Comparison of ENCODE assay signal across 1 cellular context in the genomic region with DNA sequence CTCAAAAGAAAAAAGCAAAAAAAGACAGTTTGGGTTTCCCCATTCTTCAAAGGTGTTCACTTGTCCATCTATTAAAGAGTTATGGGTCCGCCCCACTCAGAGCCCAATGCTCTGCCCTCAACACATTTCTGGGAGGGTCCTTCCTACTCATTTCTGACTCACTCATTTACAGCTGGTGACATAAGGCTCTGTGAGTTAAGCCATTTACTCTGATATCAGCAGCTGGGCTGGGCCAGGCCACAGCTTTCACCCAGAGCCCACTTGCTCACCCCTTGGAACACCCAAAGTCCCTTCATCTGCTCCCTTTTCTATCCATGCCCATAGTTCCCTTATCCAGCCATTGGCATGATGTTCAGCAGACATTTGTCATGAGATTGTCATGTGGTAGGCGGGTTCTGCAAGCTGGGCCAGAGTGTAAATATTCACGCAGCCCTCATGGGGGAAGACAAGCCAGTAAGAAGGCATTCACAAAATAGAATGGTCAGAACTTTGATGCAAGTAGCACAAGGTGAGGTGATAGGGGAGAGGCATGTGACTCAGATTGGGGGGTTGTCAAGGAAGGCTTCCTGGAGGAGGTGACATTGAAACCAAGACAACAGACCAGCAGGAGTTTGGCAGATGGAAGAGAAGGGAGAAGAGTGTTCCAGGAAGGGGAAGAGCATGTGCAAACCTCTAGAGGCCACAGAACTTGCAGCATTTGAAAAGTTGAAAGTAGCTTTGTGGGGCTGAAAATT.
TF ChIP-seq lines count a peak whose summit lies in the region.

No MANE protein-coding gene starts in this region.

TF ChIP-seq in K562, 482 proteins besides CTCF, POLR2A, EP300 and RAD21 (continued from another document and continues in another):
- peak; percentile 43; the same call in 1 of the 2 replicates for TF ChIP-seq TFAP4 (CRISPR knock-in tag; IDR thresholded peaks at IDR 0.05; ENCODE audit: borderline replicate concordance)
- peak; percentile 55; the same call in 1 of the 2 replicates for TF ChIP-seq ZNF436 (CRISPR knock-in tag; IDR thresholded peaks at IDR 0.05)
- no peak; the same call in 1 of the 2 replicates for TF ChIP-seq RFX1 (IDR thresholded peaks at IDR 0.05)
- no peak for TF ChIP-seq ZSCAN29 (IDR thresholded peaks at IDR 0.05)
- TF ChIP-seq ZFP36 (IDR thresholded peaks at IDR 0.05; ENCODE audit: low read depth, low read length, partially characterized antibody), result peak; percentile 97
- TF ChIP-seq TEAD2 (tag; IDR thresholded peaks at IDR 0.05), result no peak
- no peak for TF ChIP-seq ESRRA (IDR thresholded peaks at IDR 0.05; ENCODE audit: borderline replicate concordance, low read depth)
- TF ChIP-seq, protein P1, sequence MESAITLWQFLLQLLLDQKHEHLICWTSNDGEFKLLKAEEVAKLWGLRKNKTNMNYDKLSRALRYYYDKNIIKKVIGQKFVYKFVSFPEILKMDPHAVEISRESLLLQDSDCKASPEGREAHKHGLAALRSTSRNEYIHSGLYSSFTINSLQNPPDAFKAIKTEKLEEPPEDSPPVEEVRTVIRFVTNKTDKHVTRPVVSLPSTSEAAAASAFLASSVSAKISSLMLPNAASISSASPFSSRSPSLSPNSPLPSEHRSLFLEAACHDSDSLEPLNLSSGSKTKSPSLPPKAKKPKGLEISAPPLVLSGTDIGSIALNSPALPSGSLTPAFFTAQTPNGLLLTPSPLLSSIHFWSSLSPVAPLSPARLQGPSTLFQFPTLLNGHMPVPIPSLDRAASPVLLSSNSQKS (CRISPR knock-in tag; IDR thresholded peaks at IDR 0.05), result no peak
- TF ChIP-seq NCOA2 (IDR thresholded peaks at IDR 0.05; ENCODE audit: partially characterized antibody in 2 of 2), result no peak
- TF ChIP-seq ELF1 (tag; IDR thresholded peaks at IDR 0.05), result no peak
- TF ChIP-seq KLF13 (tag; IDR thresholded peaks at IDR 0.05; ENCODE audit: borderline replicate concordance, low read depth), result no peak
- TF ChIP-seq BCOR (IDR thresholded peaks at IDR 0.05), result peak; percentile 89
- no peak for TF ChIP-seq TCF7 (IDR thresholded peaks at IDR 0.05; ENCODE audit: borderline replicate concordance)
- peak in 1 of 2 experiments; percentile 37; a peak in 1 of 4 replicates for TF ChIP-seq HDAC1 (IDR thresholded peaks at IDR 0.05)
- no peak for TF ChIP-seq ZSCAN32 (CRISPR knock-in tag; IDR thresholded peaks at IDR 0.05)
- TF ChIP-seq, protein P2, sequence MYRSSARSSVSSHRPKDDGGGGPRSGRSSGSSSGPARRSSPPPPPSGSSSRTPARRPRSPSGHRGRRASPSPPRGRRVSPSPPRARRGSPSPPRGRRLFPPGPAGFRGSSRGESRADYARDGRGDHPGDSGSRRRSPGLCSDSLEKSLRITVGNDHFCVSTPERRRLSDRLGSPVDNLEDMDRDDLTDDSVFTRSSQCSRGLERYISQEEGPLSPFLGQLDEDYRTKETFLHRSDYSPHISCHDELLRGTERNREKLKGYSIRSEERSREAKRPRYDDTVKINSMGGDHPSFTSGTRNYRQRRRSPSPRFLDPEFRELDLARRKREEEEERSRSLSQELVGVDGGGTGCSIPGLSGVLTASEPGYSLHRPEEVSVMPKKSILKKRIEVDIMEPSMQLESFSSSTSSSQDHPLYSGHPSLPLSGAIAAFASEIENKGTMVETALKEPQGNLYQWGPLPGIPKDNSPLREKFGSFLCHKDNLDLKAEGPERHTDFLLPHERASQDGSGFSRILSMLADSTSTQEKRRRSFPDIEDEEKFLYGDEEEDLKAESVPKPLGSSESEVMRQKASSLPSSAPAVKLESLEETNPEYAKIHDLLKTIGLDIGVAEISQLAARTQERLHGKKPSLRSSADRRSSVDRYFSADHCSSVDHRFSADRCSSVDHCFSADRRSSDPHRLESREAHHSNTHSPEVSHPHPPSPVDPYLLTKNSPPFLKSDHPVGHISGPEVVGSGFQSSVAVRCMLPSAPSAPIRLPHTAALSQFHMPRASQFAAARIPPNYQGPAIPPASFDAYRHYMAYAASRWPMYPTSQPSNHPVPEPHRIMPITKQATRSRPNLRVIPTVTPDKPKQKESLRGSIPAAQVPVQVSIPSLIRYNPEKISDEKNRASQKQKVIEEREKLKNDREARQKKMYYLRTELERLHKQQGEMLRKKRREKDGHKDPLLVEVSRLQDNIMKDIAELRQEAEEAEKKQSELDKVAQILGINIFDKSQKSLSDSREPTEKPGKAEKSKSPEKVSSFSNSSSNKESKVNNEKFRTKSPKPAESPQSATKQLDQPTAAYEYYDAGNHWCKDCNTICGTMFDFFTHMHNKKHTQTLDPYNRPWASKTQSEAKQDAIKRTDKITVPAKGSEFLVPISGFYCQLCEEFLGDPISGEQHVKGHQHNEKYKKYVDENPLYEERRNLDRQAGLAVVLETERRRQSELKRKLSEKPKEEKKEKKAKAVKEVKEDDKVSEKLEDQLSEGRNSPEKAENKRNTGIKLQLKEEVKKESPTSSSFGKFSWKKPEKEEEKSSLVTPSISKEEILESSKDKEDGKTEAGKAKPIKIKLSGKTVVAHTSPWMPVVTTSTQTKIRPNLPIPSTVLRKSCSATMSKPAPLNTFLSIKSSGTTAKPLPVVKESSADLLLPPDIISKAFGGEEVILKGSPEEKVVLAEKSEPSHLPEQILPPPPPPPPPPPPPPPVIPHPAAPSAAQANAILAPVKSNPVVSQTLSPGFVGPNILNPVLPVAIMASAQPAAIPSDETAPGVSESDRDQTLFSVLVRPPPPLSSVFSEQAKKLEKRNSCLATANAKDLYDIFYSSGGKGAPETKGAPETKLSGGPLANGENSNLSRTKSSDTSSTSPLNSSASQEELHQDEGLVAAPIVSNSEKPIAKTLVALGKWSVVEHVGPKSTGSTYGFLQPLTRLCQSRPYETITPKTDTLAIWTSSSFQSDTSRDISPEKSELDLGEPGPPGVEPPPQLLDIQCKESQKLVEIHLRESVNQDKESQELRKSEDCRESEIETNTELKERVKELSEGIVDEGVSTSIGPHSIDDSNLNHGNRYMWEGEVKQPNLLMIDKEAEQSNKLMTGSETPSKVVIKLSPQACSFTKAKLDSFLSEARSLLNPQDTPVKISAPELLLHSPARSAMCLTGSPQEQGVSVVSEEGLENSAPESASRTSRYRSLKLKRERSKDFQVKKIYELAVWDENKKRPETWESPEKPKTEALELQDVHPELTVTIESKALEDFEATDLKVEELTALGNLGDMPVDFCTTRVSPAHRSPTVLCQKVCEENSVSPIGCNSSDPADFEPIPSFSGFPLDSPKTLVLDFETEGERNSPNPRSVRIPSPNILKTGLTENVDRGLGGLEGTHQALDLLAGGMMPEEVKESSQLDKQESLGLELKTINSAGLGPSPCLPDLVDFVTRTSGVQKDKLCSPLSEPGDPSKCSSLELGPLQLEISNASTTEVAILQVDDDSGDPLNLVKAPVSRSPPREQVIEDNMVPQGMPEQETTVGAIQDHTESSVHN (IDR thresholded peaks at IDR 0.05; ENCODE audit: borderline replicate concordance in 1 of 2, low read depth in 1 of 2), result no peak
- no peak for TF ChIP-seq ZNF133 (CRISPR knock-in tag; IDR thresholded peaks at IDR 0.05)
- TF ChIP-seq PYGO2 (tag; IDR thresholded peaks at IDR 0.05), result no peak
- TF ChIP-seq ETV5 (CRISPR knock-in tag; IDR thresholded peaks at IDR 0.05; ENCODE audit: low read depth), result no peak
- no peak for TF ChIP-seq ZNF586 (CRISPR knock-in tag; conservative IDR thresholded peaks at IDR 0.05)
- no peak for TF ChIP-seq REST (CRISPR knock-in tag; IDR thresholded peaks at IDR 0.05; ENCODE audit: low read depth)
- TF ChIP-seq, protein P3, sequence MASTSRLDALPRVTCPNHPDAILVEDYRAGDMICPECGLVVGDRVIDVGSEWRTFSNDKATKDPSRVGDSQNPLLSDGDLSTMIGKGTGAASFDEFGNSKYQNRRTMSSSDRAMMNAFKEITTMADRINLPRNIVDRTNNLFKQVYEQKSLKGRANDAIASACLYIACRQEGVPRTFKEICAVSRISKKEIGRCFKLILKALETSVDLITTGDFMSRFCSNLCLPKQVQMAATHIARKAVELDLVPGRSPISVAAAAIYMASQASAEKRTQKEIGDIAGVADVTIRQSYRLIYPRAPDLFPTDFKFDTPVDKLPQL (IDR thresholded peaks at IDR 0.05; ENCODE audit: extremely low read depth, insufficient read length), result no peak
- no peak for TF ChIP-seq NFIX (CRISPR knock-in tag; IDR thresholded peaks at IDR 0.05; ENCODE audit: low read depth)
- TF ChIP-seq, protein P4, sequence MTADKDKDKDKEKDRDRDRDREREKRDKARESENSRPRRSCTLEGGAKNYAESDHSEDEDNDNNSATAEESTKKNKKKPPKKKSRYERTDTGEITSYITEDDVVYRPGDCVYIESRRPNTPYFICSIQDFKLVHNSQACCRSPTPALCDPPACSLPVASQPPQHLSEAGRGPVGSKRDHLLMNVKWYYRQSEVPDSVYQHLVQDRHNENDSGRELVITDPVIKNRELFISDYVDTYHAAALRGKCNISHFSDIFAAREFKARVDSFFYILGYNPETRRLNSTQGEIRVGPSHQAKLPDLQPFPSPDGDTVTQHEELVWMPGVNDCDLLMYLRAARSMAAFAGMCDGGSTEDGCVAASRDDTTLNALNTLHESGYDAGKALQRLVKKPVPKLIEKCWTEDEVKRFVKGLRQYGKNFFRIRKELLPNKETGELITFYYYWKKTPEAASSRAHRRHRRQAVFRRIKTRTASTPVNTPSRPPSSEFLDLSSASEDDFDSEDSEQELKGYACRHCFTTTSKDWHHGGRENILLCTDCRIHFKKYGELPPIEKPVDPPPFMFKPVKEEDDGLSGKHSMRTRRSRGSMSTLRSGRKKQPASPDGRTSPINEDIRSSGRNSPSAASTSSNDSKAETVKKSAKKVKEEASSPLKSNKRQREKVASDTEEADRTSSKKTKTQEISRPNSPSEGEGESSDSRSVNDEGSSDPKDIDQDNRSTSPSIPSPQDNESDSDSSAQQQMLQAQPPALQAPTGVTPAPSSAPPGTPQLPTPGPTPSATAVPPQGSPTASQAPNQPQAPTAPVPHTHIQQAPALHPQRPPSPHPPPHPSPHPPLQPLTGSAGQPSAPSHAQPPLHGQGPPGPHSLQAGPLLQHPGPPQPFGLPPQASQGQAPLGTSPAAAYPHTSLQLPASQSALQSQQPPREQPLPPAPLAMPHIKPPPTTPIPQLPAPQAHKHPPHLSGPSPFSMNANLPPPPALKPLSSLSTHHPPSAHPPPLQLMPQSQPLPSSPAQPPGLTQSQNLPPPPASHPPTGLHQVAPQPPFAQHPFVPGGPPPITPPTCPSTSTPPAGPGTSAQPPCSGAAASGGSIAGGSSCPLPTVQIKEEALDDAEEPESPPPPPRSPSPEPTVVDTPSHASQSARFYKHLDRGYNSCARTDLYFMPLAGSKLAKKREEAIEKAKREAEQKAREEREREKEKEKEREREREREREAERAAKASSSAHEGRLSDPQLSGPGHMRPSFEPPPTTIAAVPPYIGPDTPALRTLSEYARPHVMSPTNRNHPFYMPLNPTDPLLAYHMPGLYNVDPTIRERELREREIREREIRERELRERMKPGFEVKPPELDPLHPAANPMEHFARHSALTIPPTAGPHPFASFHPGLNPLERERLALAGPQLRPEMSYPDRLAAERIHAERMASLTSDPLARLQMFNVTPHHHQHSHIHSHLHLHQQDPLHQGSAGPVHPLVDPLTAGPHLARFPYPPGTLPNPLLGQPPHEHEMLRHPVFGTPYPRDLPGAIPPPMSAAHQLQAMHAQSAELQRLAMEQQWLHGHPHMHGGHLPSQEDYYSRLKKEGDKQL (CRISPR knock-in tag; IDR thresholded peaks at IDR 0.05; ENCODE audit: borderline replicate concordance), result no peak
- TF ChIP-seq HIVEP1 (CRISPR knock-in tag; IDR thresholded peaks at IDR 0.05), result no peak
- TF ChIP-seq, protein P5, sequence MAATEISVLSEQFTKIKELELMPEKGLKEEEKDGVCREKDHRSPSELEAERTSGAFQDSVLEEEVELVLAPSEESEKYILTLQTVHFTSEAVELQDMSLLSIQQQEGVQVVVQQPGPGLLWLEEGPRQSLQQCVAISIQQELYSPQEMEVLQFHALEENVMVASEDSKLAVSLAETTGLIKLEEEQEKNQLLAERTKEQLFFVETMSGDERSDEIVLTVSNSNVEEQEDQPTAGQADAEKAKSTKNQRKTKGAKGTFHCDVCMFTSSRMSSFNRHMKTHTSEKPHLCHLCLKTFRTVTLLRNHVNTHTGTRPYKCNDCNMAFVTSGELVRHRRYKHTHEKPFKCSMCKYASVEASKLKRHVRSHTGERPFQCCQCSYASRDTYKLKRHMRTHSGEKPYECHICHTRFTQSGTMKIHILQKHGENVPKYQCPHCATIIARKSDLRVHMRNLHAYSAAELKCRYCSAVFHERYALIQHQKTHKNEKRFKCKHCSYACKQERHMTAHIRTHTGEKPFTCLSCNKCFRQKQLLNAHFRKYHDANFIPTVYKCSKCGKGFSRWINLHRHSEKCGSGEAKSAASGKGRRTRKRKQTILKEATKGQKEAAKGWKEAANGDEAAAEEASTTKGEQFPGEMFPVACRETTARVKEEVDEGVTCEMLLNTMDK (IDR thresholded peaks at IDR 0.05; ENCODE audit: borderline replicate concordance, insufficient read depth, low read depth, low read length, poor library complexity, severe bottlenecking), result no peak
- TF ChIP-seq KLF6 (CRISPR knock-in tag; IDR thresholded peaks at IDR 0.05; ENCODE audit: borderline replicate concordance), result no peak
- TF ChIP-seq, protein P6, sequence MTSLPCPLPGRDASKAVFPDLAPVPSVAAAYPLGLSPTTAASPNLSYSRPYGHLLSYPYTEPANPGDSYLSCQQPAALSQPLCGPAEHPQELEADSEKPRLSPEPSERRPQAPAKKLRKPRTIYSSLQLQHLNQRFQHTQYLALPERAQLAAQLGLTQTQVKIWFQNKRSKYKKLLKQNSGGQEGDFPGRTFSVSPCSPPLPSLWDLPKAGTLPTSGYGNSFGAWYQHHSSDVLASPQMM (CRISPR knock-in tag; IDR thresholded peaks at IDR 0.05), result no peak
- TF ChIP-seq NR2C2 (CRISPR knock-in tag; IDR thresholded peaks at IDR 0.05), result no peak
- no peak for TF ChIP-seq NR2C2 (tag; IDR thresholded peaks at IDR 0.05)
- TF ChIP-seq PRMT5 (CRISPR knock-in tag; IDR thresholded peaks at IDR 0.05), result no peak
